ENCODE assay signal across 10 cellular contexts in genomic region chr4:184408021-184408710, GRCh38.
A peak's percentile ranks its signal among the peaks of the same experiment; 100 is the strongest.
DNase-seq lines count a peak whose midpoint lies in the region; ATAC-seq, FAIRE-seq and TF ChIP-seq lines count a peak whose summit lies in the region.
"Had no signal": no experiment of that assay in that cellular context is flagged by ENCODE, and none has a peak within 500 bp of the region (broad histone marks: within the 10 kb centered on the region; RNA-seq: fewer than 3 reads in every experiment).

No MANE protein-coding gene starts in this region.

- peak overlapping the region; percentile 79 for H3K27ac Mint-ChIP-seq in astrocyte (ENCODE audit: unreplicated experiment)

- H3K36me3 Mint-ChIP-seq in astrocyte (ENCODE audit: low read depth, unreplicated experiment) = peaks cover 25% of the 10 kb centered on the region

- H3K9me3 ChIP-seq in right cardiac atrium (ENCODE audit: control insufficient read depth, low read length) (no peaks in the 10 kb centered on the region), astrocyte (ENCODE audit: insufficient read depth, low read depth, low read length) (no peaks in the 10 kb centered on the region), keratinocyte (ENCODE audit: control insufficient read depth, low read depth, low read length) (no peaks in the 10 kb centered on the region), vagina (no peaks in the 10 kb centered on the region)

- H3K4me2 ChIP-seq in astrocyte (ENCODE audit: low read length) = peak overlapping the region; percentile 76
- peak overlapping the region; percentile 35 for H3K4me2 ChIP-seq in keratinocyte (ENCODE audit: control insufficient read depth, extremely low read depth, insufficient read depth, low read depth, low read length)

- WGBS in right cardiac atrium = 67% methylated on average over 8 of the region's 8 CpGs

- H2AFZ ChIP-seq in astrocyte (ENCODE audit: low read depth, low read length) (peak overlapping the region; percentile 12), keratinocyte (ENCODE audit: control insufficient read depth, low read length) (no peak overlapping the region)

- H3K27ac ChIP-seq in right cardiac atrium (ENCODE audit: low read length) (peak overlapping the region; percentile 65), astrocyte (ENCODE audit: low read depth, low read length) (peak overlapping the region; percentile 78), keratinocyte (ENCODE audit: control insufficient read depth, insufficient read depth, low read length) (peak overlapping the region; percentile 15), vagina (peak overlapping the region; percentile 71)

- no peak for TF ChIP-seq CTCF in astrocyte (IDR thresholded peaks at IDR 0.05; ENCODE audit: insufficient read depth, low read depth, low read length)
- no peak for TF ChIP-seq CTCF in keratinocyte (optimal IDR thresholded peaks at IDR 0.05 in 1 of 3, IDR thresholded peaks at IDR 0.05 in 1 of 3, conservative IDR thresholded peaks at IDR 0.05 in 1 of 3; ENCODE audit: extremely low read depth in 1 of 3, insufficient read depth in 2 of 3, low read length in 3 of 3)
- no peak for TF ChIP-seq CTCF in vagina (IDR thresholded peaks at IDR 0.05)

- no peak for DNase-seq in right cardiac atrium
- DNase-seq in left cardiac atrium = no peak
- DNase-seq in astrocyte (ENCODE audit: low read depth) = peak; percentile 92
- DNase-seq in keratinocyte (ENCODE audit: low read depth, low spot score) = no peak
- DNase-seq in vagina (ENCODE audit: extremely low spot score in 2 of 2) = no peak
- DNase-seq in cerebellar cortex (ENCODE audit: low spot score) = no peak
- no peak for DNase-seq in NCI-H226
- DNase-seq: hypothalamus, NCI-H1105 treated with DMSO at 0.1 percent for 48 hours had no signal

- H3K79me2 ChIP-seq in astrocyte (ENCODE audit: insufficient read depth, low read length) (no peaks in the 10 kb centered on the region), keratinocyte (ENCODE audit: control insufficient read depth, insufficient read depth, low read length) (no peaks in the 10 kb centered on the region)

- H3K4me3 Mint-ChIP-seq in astrocyte (ENCODE audit: unreplicated experiment) = peak overlapping the region; percentile 0

- FAIRE-seq in astrocyte (lab: Jason Lieb, UNC) = peak; percentile 73
- peak; percentile 79 for FAIRE-seq in keratinocyte (lab: Jason Lieb, UNC)

- no peaks in the 10 kb centered on the region for H3K9me3 Mint-ChIP-seq in astrocyte (ENCODE audit: unreplicated experiment)

- intact Hi-C loops in right cardiac atrium (cut with DNase I) (no loop called here), left cardiac atrium (cut with DNase I) (no loop called here), vagina (cut with DNase I) (loop anchor here (5.0 kb wide), 1 partner anchor 129 kb away; no protein-coding TSS in a partner anchor)

- H4K20me1 ChIP-seq in astrocyte (ENCODE audit: insufficient read depth, low read length) (no peaks in the 10 kb centered on the region), keratinocyte (ENCODE audit: control insufficient read depth, extremely low read depth, insufficient read depth, low read length) (no peaks in the 10 kb centered on the region)

- no peaks in the 10 kb centered on the region for H3K9me1 ChIP-seq in keratinocyte (ENCODE audit: control insufficient read depth, extremely low read depth, insufficient read depth, low read length)

- H3K36me3 ChIP-seq in astrocyte (ENCODE audit: insufficient read depth, low read length) (no peaks in the 10 kb centered on the region), keratinocyte (ENCODE audit: control insufficient read depth in 2 of 2, extremely low read depth in 1 of 2, insufficient read depth in 2 of 2, low read length in 2 of 2) (peaks cover 6 to 12% of the 10 kb centered on the region in 2 experiments), vagina (peaks cover 0 to 25% of the 10 kb centered on the region in 2 donors)

- H3K9ac ChIP-seq in astrocyte (ENCODE audit: low read length) (peak overlapping the region; percentile 47), keratinocyte (ENCODE audit: control insufficient read depth, extremely low read depth, insufficient read depth, low read length) (no peak overlapping the region)

- H3K4me1 Mint-ChIP-seq in astrocyte (ENCODE audit: low read depth, unreplicated experiment) = peaks cover 17% of the 10 kb centered on the region

- H3K4me3 ChIP-seq in right cardiac atrium (ENCODE audit: low read length) (no peak overlapping the region), astrocyte (ENCODE audit: insufficient read depth, low read depth, low read length) (peak overlapping the region; percentile 25), keratinocyte (ENCODE audit: control insufficient read depth in 2 of 3, extremely low read depth in 1 of 3, insufficient read depth in 2 of 3, low read depth in 1 of 3, low read length in 3 of 3) (no peak overlapping the region), vagina (no peak overlapping the region)

- H3K27me3 Mint-ChIP-seq in astrocyte (ENCODE audit: low read depth, unreplicated experiment) = no peaks in the 10 kb centered on the region

- no peak for TF ChIP-seq POLR2A in vagina (IDR thresholded peaks at IDR 0.05)

- ATAC-seq in right cardiac atrium = no peak
- ATAC-seq in left cardiac atrium = no peak
- no peak for ATAC-seq in HG02884 (IDR thresholded peaks at IDR 0.05; ENCODE audit: unreplicated experiment)

- H3K4me1 ChIP-seq in right cardiac atrium (ENCODE audit: control insufficient read depth, insufficient read depth, low read length) (peaks cover 28% of the 10 kb centered on the region), astrocyte (ENCODE audit: insufficient read depth, low read length) (peaks cover 25% of the 10 kb centered on the region), keratinocyte (ENCODE audit: control insufficient read depth, extremely low read depth, insufficient read depth, low read length) (peaks cover 30% of the 10 kb centered on the region), vagina (peaks cover 32% of the 10 kb centered on the region)

- H3K27me3 ChIP-seq in right cardiac atrium (ENCODE audit: control insufficient read depth, insufficient read depth) (no peaks in the 10 kb centered on the region), astrocyte (ENCODE audit: insufficient read depth, low read length) (no peaks in the 10 kb centered on the region), keratinocyte (ENCODE audit: control insufficient read depth, extremely low read depth, insufficient read depth, low read length) (no peaks in the 10 kb centered on the region), vagina (no peaks in the 10 kb centered on the region)

- dilution Hi-C loops in keratinocyte (cut with MboI; ENCODE audit: extremely low pct_ligation_motif_present, low sequenced_read_pairs) = no loop called here

Comparison
In these comparisons a context has a peak if more than half of its experiments do, and no peak if none do; other contexts are left out.
1. H3K27ac ChIP-seq: peak in every context shown above with its lines; median percentile 78 in astrocyte; 71 in vagina; 65 in right cardiac atrium; 15 in keratinocyte.